ENCODE assay signal across 20 cellular contexts in genomic region chr6:12001004-12001705, GRCh38. TPM values are rescaled to one million over a fixed set of nuclear protein-coding genes. Genes with fewer than 3 reads are reported as not detected.
DNase-seq lines count a peak whose midpoint lies in the region; ATAC-seq and TF ChIP-seq lines count a peak whose summit lies in the region.
"Had no signal": no experiment of that assay in that cellular context is flagged by ENCODE, and none has a peak within 500 bp of the region (broad histone marks: within the 10 kb centered on the region; RNA-seq: fewer than 3 reads in every experiment).

No MANE protein-coding gene starts in this region.

- H3K4me2 ChIP-seq in mesenchymal stem cell (ENCODE audit: low read length, poor library complexity, severe bottlenecking): no peak overlapping the region

- WGBS in mesenchymal stem cell: 90% methylated on average over 4 of the region's 4 CpGs
- 68 to 70% methylated on average over 4 of the region's 4 CpGs for WGBS in aorta, 2 donors

- DNase-seq in Right ventricle myocardium superior (peak; percentile 47), left ventricle myocardium inferior (no peak), fibroblast of the aortic adventitia (ENCODE audit: low read depth) (peak; percentile 47), mesenchymal stem cell (no peak), aorta (no peak), NCI-H748 treated with DMSO at 0.1 percent for 48 hours (lab: John Stamatoyannopoulos, UW) (no peak), GOT3 (lab: John Stamatoyannopoulos, UW) (no peak)
- DNase-seq: activated CD4-positive, alpha-beta memory T cell treated with anti-CD3 and anti-CD28 coated beads, Interleukin-2, amount 10 ng/mL, durations not matched to agents 7 days and 5 days; activated T-cell treated with anti-CD3 and anti-CD28 coated beads, Interleukin-2, amount 50 U/mL, for 72 hours; brain microvascular endothelial cell; COR-L47; glutamatergic neuron; H7; midbrain; MV-4-11; NCI-H187 treated with DMSO at 0.1 percent for 48 hours; NCI-H510A; T-helper 1 cell had no signal

- H2AK5ac ChIP-seq in mesenchymal stem cell (ENCODE audit: low read length, severe bottlenecking): no peak overlapping the region

- no peak overlapping the region for H3K18ac ChIP-seq in mesenchymal stem cell (ENCODE audit: low read depth in 1 of 2, low read length in 2 of 2)

- H2AFZ ChIP-seq in mesenchymal stem cell (ENCODE audit: low read depth, low read length): no peak overlapping the region

- no peak overlapping the region for H3K14ac ChIP-seq in mesenchymal stem cell (ENCODE audit: low read length in 2 of 2)

- H3K23ac ChIP-seq in mesenchymal stem cell (ENCODE audit: low read length in 2 of 2): no peak overlapping the region

- H2BK15ac ChIP-seq in mesenchymal stem cell (ENCODE audit: low read depth, poor library complexity, severe bottlenecking): no peak overlapping the region

- H3K27ac ChIP-seq in left ventricle myocardium inferior (replicated peaks) (no peak overlapping the region), mesenchymal stem cell (ENCODE audit: low read length, poor library complexity, severe bottlenecking) (no peak overlapping the region), aorta (ENCODE audit: low read depth in 1 of 2, low read length in 2 of 2) (no peak overlapping the region)
- H3K27ac ChIP-seq: brain microvascular endothelial cell, epithelial cell of prostate had no signal

- H3K9me3 ChIP-seq in left ventricle myocardium inferior (replicated peaks) (no peaks in the 10 kb centered on the region), mesenchymal stem cell (ENCODE audit: control insufficient read depth, low read length) (no peaks in the 10 kb centered on the region), aorta (ENCODE audit: control insufficient read depth, low read length) (no peaks in the 10 kb centered on the region)

- H3K4ac ChIP-seq in mesenchymal stem cell (ENCODE audit: low read depth in 1 of 2, low read length in 2 of 2): no peak overlapping the region

- H4K91ac ChIP-seq in mesenchymal stem cell (ENCODE audit: low read length): no peak overlapping the region

- H2BK120ac ChIP-seq in mesenchymal stem cell (ENCODE audit: low read depth, low read length): no peak overlapping the region

- no peak overlapping the region for H2BK5ac ChIP-seq in mesenchymal stem cell (ENCODE audit: low read depth, low read length, poor library complexity, severe bottlenecking)

- intact Hi-C loops in Right ventricle myocardium superior (cut with DNase I) (no loop called here), left ventricle myocardium inferior (cut with micrococcal nuclease) (no loop called here), aorta (cut with DNase I) (loop anchor here in 1 of 2 donors (10.0 kb wide), 1 partner anchor 296 kb away; no protein-coding TSS in a partner anchor)

- peaks cover 16% of the 10 kb centered on the region for H3K4me1 ChIP-seq in left ventricle myocardium inferior
- no peaks in the 10 kb centered on the region for H3K4me1 ChIP-seq in mesenchymal stem cell (ENCODE audit: control insufficient read depth, insufficient read depth, low read depth, low read length)
- H3K4me1 ChIP-seq in aorta (ENCODE audit: control insufficient read depth in 1 of 2, insufficient read depth in 2 of 2, low read length in 2 of 2): no peaks in the 10 kb centered on the region

- H4K8ac ChIP-seq in mesenchymal stem cell (ENCODE audit: low read length): no peak overlapping the region

- peak; percentile 59 for ATAC-seq in Right ventricle myocardium superior (ENCODE audit: poor library complexity)
- ATAC-seq in aorta (ENCODE audit: low FRiP score): peak; percentile 76
- ATAC-seq in GM21723 (IDR thresholded peaks at IDR 0.05; ENCODE audit: unreplicated experiment): no peak
- ATAC-seq: activated T-cell treated with anti-CD3 and anti-CD28 coated beads, Interleukin-2, amount 50 U/mL, for 72 hours had no signal

- no peak overlapping the region for H2BK12ac ChIP-seq in mesenchymal stem cell (ENCODE audit: low read length in 2 of 2)

- H3K27me3 ChIP-seq in left ventricle myocardium inferior (ENCODE audit: low read depth): no peaks in the 10 kb centered on the region
- no peaks in the 10 kb centered on the region for H3K27me3 ChIP-seq in mesenchymal stem cell (ENCODE audit: control insufficient read depth in 1 of 2, insufficient read depth in 1 of 2, low read length in 2 of 2)
- H3K27me3 ChIP-seq in aorta (ENCODE audit: control insufficient read depth in 1 of 2, insufficient read depth in 2 of 2, low read length in 1 of 2): no peaks in the 10 kb centered on the region
- H3K27me3 ChIP-seq: brain microvascular endothelial cell had no signal

- H3K9ac ChIP-seq in mesenchymal stem cell (ENCODE audit: low read length): peak overlapping the region; percentile 41

- H3K79me1 ChIP-seq in mesenchymal stem cell (replicated peaks; ENCODE audit: low read length, poor library complexity, severe bottlenecking): no peaks in the 10 kb centered on the region

- H3K36me3 ChIP-seq in left ventricle myocardium inferior (no peaks in the 10 kb centered on the region), mesenchymal stem cell (ENCODE audit: control insufficient read depth in 1 of 2, insufficient read depth in 2 of 2, low read depth in 1 of 2, low read length in 2 of 2) (no peaks in the 10 kb centered on the region), aorta (ENCODE audit: control insufficient read depth in 1 of 2, insufficient read depth in 2 of 2, low read length in 1 of 2) (no peaks in the 10 kb centered on the region)
- H3K36me3 ChIP-seq: brain microvascular endothelial cell had no signal

- TF ChIP-seq CTCF in left ventricle myocardium inferior (IDR thresholded peaks at IDR 0.05; ENCODE audit: borderline replicate concordance): no peak
- TF ChIP-seq CTCF in fibroblast of the aortic adventitia (IDR thresholded peaks at IDR 0.05; ENCODE audit: insufficient read depth, low read length): no peak

- H3K4me3 ChIP-seq in left ventricle myocardium inferior: no peak overlapping the region
- no peak overlapping the region for H3K4me3 ChIP-seq in fibroblast of the aortic adventitia (ENCODE audit: low read depth, low read length)
- no peak overlapping the region for H3K4me3 ChIP-seq in mesenchymal stem cell (ENCODE audit: insufficient read depth in 1 of 2, low read depth in 1 of 2, low read length in 2 of 2)
- H3K4me3 ChIP-seq in aorta (ENCODE audit: low read length in 2 of 2): no peak overlapping the region

RNA-seq across cellular contexts. Expression of gene HIVEP1, which starts 11.0 kb away (rescaled TPM):
- total RNA-seq in Right ventricle myocardium superior (12.0 TPM), left ventricle myocardium inferior (13.7 TPM), fibroblast of the aortic adventitia (ENCODE audit: low replicate concordance) (21.3 and 21.8 TPM in 2 replicates), aorta (10 to 100 TPM; 26.7 to 40.8 TPM)
- 13.8 TPM for polyA plus RNA-seq in mesenchymal stem cell (2013, experiment 1 of 2)
- 11.2 TPM for polyA plus RNA-seq in mesenchymal stem cell (2013, experiment 2 of 2)
- 1 to 10 TPM; 5.2 to 6.8 TPM for polyA plus RNA-seq in aorta

Comparison
In these comparisons a context has a peak if more than half of its experiments do, and no peak if none do; other contexts are left out.
1. DNase-seq: peak in Right ventricle myocardium superior (single experiment) and fibroblast of the aortic adventitia (single experiment); none in left ventricle myocardium inferior (single experiment), mesenchymal stem cell (single experiment), aorta (0 of 2), NCI-H748 treated with DMSO at 0.1 percent for 48 hours (single experiment) and GOT3 (single experiment).